19 cellular contexts compared by ENCODE assay signal in genomic region chr6:12761376-12762115, GRCh38. TPM values are rescaled to one million over a fixed set of nuclear protein-coding genes. Genes with fewer than 3 reads are reported as not detected.
DNase-seq lines count a peak whose midpoint lies in the region; ATAC-seq and TF ChIP-seq lines count a peak whose summit lies in the region.
"Had no signal": no experiment of that assay in that cellular context is flagged by ENCODE, and none has a peak within 500 bp of the region (broad histone marks: within the 10 kb centered on the region; RNA-seq: fewer than 3 reads in every experiment).

No MANE protein-coding gene starts in this region.

- no peak overlapping the region for H3K4me2 ChIP-seq in Karpas-422 (ENCODE audit: low read depth, low read length, poor library complexity, severe bottlenecking)

- H3K4me3 ChIP-seq in skeletal muscle cell (ENCODE audit: low read depth, low read length) (no peak overlapping the region), coronary artery (no peak overlapping the region), Karpas-422 (ENCODE audit: low read length) (no peak overlapping the region)
- H3K4me3 ChIP-seq: cardiac muscle cell had no signal

- H4K20me1 ChIP-seq in Karpas-422 (ENCODE audit: insufficient read depth, low read depth, low read length) = no peaks in the 10 kb centered on the region

- H3K79me2 ChIP-seq in Karpas-422 (ENCODE audit: low read length) = no peaks in the 10 kb centered on the region

- DNase-seq in GM03348 (ENCODE audit: low spot score) (peak; percentile 60), NCI-H226 (peak; percentile 95), fibroblast of gingiva (ENCODE audit: low read depth) (peak; percentile 4), skeletal muscle cell (ENCODE audit: low read depth) (peak; percentile 69), coronary artery (ENCODE audit: low spot score) (no peak), Karpas-422 (no peak)
- no peak for DNase-seq in activated CD8-positive, alpha-beta memory T cell treated with anti-CD3 and anti-CD28 coated beads, Interleukin-2, amount 50 U/mL, for 4 hours
- DNase-seq: activated naive CD4-positive, alpha-beta T cell treated with anti-CD3 and anti-CD28 coated beads for 36 hours; CD4-positive, CD25-positive, alpha-beta regulatory T cell; effector memory CD4-positive, alpha-beta T cell; H9; islet precursor cell; NCI-H1436 treated with DMSO at 0.1 percent for 48 hours; NCI-H69; stimulated activated naive CD4-positive, alpha-beta T cell treated with Interleukin-2 at 50 U/mL for 16 hours had no signal

- H3K9me2 ChIP-seq in Karpas-422 (replicated peaks; ENCODE audit: insufficient read depth, low read length) = no peaks in the 10 kb centered on the region

- H3K27me3 ChIP-seq in Karpas-422 (ENCODE audit: low read length) = no peaks in the 10 kb centered on the region

- H3K27ac ChIP-seq in coronary artery (no peak overlapping the region), Karpas-422 (ENCODE audit: low read length) (no peak overlapping the region)
- H3K27ac ChIP-seq: cardiac muscle cell, RWPE1 had no signal

- no peak overlapping the region for H2AFZ ChIP-seq in Karpas-422 (ENCODE audit: low read length)

- no peaks in the 10 kb centered on the region for H3K36me3 ChIP-seq in Karpas-422 (ENCODE audit: insufficient read depth, low read length)
- H3K36me3 ChIP-seq: cardiac muscle cell had no signal

- no peak overlapping the region for H3K9ac ChIP-seq in Karpas-422 (ENCODE audit: low read length)

- H3K9me3 ChIP-seq in Karpas-422 (ENCODE audit: low read length) = no peaks in the 10 kb centered on the region

- ATAC-seq in HG03097 (IDR thresholded peaks at IDR 0.05; ENCODE audit: low FRiP score, unreplicated experiment) = no peak
- ATAC-seq: activated CD4-positive, CD25-positive, alpha-beta regulatory T cell treated with anti-CD3 and anti-CD28 coated beads, Interleukin-2, amount 50 U/mL, for 24 hours had no signal

- H3K4me1 ChIP-seq in Karpas-422 (ENCODE audit: low read length) = no peaks in the 10 kb centered on the region

- no peak for TF ChIP-seq CTCF in coronary artery (IDR thresholded peaks at IDR 0.05)

RNA-seq across cellular contexts. Expression of gene PHACTR1, which starts 45.0 kb away (rescaled TPM):
- total RNA-seq in Karpas-422 (2014; rRNA removed; shearing (Covaris generic); ENCODE audit: low replicate concordance) = 5.2 and 8.3 TPM in 2 replicates

Comparison
In these comparisons a context has a peak if more than half of its experiments do, and no peak if none do; other contexts are left out.
1. DNase-seq: peak in GM03348 (single experiment), NCI-H226 (single experiment), fibroblast of gingiva (single experiment) and skeletal muscle cell (single experiment); none in coronary artery (single experiment), activated CD8-positive, alpha-beta memory T cell treated with anti-CD3 and anti-CD28 coated beads, Interleukin-2, amount 50 U/mL, for 4 hours (single experiment) and Karpas-422 (single experiment).